Comparison of ENCODE assay signal across 24 cellular contexts in the genomic region with DNA sequence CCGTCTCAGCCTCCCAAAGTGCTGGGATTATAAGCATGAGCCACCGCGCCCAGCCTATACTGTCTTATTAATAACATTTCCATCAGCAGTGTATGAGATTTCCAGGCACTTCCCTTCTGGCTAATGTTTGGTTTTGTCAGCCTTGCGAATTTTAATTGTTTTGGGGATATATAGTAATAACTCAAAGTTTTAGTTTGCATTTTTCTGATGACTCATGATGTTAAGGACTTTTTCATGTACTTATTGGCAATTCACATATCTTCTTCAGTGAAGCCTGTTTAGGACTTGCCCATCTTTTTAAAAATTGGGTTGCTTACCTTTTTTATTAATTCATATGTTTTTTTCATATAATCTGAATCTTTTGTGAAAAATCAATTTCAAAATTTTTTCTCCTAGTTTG.
"Had no signal": no experiment of that assay in that cellular context is flagged by ENCODE, and none has a peak within 500 bp of the region (broad histone marks: within the 10 kb centered on the region; RNA-seq: fewer than 3 reads in every experiment).

No MANE protein-coding gene starts in this region.

- H3K27me3 ChIP-seq: body of pancreas, cardiac muscle cell, hepatocyte, sigmoid colon, vagina had no signal

- H3K27ac ChIP-seq: body of pancreas, cardiac muscle cell, foreskin keratinocyte, hepatocyte, lower lobe of right lung, sigmoid colon, vagina, WERI-Rb-1 had no signal

- H3K4me3 ChIP-seq: body of pancreas, cardiac muscle cell, hepatocyte, lower lobe of right lung, sigmoid colon, smooth muscle cell, thoracic aorta, vagina had no signal

- DNase-seq: activated CD4-positive, alpha-beta T cell treated with anti-CD3 and anti-CD28 coated beads, Interleukin-2, amount 10 ng/mL, durations not matched to agents 7 days and 5 days; activated CD4-positive, CD25-positive, alpha-beta regulatory T cell treated with anti-CD3 and anti-CD28 coated beads, Interleukin-2, amount 50 U/mL, for 72 hours; activated CD8-positive, alpha-beta T cell treated with anti-CD3 and anti-CD28 coated beads, Interleukin-2, amount 10 ng/mL, durations not matched to agents 7 days and 5 days; activated gamma-delta T cell; activated naive CD4-positive, alpha-beta T cell treated with anti-CD3 and anti-CD28 coated beads, Interleukin-2, amount 50 U/mL, for 16 hours; activated naive CD8-positive, alpha-beta T cell treated with anti-CD3 and anti-CD28 coated beads, Interleukin-2, amount 50 U/mL, for 24 hours; anterior cingulate cortex; body of pancreas; erythroblast; immature natural killer cell; lower lobe of right lung; mesendoderm; naive B cell; sigmoid colon; stimulated activated CD4-positive, alpha-beta T cell treated with anti-CD3 and anti-CD28 coated beads, Interleukin-15, amount 100 ng/mL, for 24 hours; stimulated activated naive CD4-positive, alpha-beta T cell treated with Interleukin-2 at 50 U/mL for 16 hours; WERI-Rb-1 had no signal

- H2AFZ ChIP-seq: hepatocyte had no signal

- H3K9me3 ChIP-seq: body of pancreas, thoracic aorta, vagina had no signal

- ATAC-seq: activated CD8-positive, alpha-beta T cell treated with anti-CD3 and anti-CD28 coated beads, Interleukin-2, amount 10 ng/mL, durations not matched to agents 7 days and 5 days; activated naive CD8-positive, alpha-beta T cell treated with anti-CD3 and anti-CD28 coated beads, Interleukin-2, amount 50 U/mL, for 24 hours; body of pancreas; left lobe of liver; lower lobe of right lung had no signal

- H3K4me2 ChIP-seq: hepatocyte, smooth muscle cell had no signal

- H3K36me3 ChIP-seq: cardiac muscle cell, lower lobe of right lung, sigmoid colon, thoracic aorta, vagina, WERI-Rb-1 had no signal

- H3K79me2 ChIP-seq: hepatocyte had no signal

- H3K4me1 ChIP-seq: body of pancreas, lower lobe of right lung, sigmoid colon had no signal
